1 cellular context compared by ENCODE assay signal in the genomic region with DNA sequence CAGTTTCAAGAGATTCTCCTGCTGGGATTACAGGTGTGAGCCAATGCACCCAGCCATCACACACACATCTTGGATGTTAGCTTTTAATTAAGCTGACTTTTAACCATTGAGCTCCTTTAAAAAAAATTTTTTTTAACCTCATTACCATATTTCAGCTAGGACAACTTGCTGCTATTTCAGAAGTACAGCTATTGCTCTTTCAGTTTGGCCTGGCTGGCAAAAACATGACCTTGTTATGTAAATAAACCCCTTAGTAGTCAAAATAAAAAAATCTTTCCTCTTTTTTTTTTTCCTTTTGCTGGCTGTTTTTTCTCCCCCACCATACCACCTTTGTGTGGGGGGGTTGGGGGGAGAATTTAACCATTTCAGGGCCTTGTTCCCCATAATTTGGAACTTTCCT.
TF ChIP-seq lines count a peak whose summit lies in the region.

No MANE protein-coding gene starts in this region.

TF ChIP-seq in HepG2, 621 proteins besides CTCF, POLR2A, EP300 and RAD21 (continued from another document):
- TF ChIP-seq, protein P1, sequence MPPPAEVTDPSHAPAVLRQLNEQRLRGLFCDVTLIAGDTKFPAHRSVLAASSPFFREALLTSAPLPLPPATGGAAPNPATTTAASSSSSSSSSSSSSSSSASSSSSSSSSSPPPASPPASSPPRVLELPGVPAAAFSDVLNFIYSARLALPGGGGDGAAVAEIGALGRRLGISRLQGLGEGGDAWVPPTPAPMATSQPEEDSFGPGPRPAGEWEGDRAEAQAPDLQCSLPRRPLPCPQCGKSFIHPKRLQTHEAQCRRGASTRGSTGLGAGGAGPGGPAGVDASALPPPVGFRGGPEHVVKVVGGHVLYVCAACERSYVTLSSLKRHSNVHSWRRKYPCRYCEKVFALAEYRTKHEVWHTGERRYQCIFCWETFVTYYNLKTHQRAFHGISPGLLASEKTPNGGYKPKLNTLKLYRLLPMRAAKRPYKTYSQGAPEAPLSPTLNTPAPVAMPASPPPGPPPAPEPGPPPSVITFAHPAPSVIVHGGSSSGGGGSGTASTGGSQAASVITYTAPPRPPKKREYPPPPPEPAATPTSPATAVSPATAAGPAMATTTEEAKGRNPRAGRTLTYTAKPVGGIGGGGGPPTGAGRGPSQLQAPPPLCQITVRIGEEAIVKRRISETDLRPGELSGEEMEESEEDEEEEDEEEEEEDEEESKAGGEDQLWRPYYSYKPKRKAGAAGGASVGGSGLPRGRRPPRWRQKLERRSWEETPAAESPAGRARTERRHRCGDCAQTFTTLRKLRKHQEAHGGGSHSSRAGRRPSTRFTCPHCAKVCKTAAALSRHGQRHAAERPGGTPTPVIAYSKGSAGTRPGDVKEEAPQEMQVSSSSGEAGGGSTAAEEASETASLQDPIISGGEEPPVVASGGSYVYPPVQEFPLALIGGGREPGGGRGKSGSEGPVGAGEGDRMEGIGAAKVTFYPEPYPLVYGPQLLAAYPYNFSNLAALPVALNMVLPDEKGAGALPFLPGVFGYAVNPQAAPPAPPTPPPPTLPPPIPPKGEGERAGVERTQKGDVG (CRISPR knock-in tag; IDR thresholded peaks at IDR 0.05; ENCODE audit: borderline replicate concordance): no peak
- TF ChIP-seq MAF1 (CRISPR knock-in tag; IDR thresholded peaks at IDR 0.05; ENCODE audit: borderline replicate concordance): no peak
- TF ChIP-seq THYN1 (CRISPR knock-in tag; IDR thresholded peaks at IDR 0.05; ENCODE audit: borderline replicate concordance, low read depth): no peak
- no peak for TF ChIP-seq XBP1 (CRISPR knock-in tag; IDR thresholded peaks at IDR 0.05)
- no peak for TF ChIP-seq SNAI1 (CRISPR knock-in tag; IDR thresholded peaks at IDR 0.05; ENCODE audit: borderline replicate concordance)
- no peak for TF ChIP-seq ZNF609 (CRISPR knock-in tag; IDR thresholded peaks at IDR 0.05; ENCODE audit: borderline replicate concordance)
- TF ChIP-seq, protein P2, sequence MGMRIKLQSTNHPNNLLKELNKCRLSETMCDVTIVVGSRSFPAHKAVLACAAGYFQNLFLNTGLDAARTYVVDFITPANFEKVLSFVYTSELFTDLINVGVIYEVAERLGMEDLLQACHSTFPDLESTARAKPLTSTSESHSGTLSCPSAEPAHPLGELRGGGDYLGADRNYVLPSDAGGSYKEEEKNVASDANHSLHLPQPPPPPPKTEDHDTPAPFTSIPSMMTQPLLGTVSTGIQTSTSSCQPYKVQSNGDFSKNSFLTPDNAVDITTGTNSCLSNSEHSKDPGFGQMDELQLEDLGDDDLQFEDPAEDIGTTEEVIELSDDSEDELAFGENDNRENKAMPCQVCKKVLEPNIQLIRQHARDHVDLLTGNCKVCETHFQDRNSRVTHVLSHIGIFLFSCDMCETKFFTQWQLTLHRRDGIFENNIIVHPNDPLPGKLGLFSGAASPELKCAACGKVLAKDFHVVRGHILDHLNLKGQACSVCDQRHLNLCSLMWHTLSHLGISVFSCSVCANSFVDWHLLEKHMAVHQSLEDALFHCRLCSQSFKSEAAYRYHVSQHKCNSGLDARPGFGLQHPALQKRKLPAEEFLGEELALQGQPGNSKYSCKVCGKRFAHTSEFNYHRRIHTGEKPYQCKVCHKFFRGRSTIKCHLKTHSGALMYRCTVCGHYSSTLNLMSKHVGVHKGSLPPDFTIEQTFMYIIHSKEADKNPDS (CRISPR knock-in tag; IDR thresholded peaks at IDR 0.05): no peak
- TF ChIP-seq ZSCAN25 (CRISPR knock-in tag; IDR thresholded peaks at IDR 0.05): no peak
- no peak for TF ChIP-seq PITX1 (CRISPR knock-in tag; IDR thresholded peaks at IDR 0.05)
- no peak for TF ChIP-seq ZNF577 (CRISPR knock-in tag; IDR thresholded peaks at IDR 0.05; ENCODE audit: borderline replicate concordance, low read depth)
- TF ChIP-seq TP53 (CRISPR knock-in tag; conservative IDR thresholded peaks at IDR 0.05): no peak
